6 cellular contexts compared by ENCODE assay signal in genomic region chr7:136057509-136057908, GRCh38.
"Had no signal": no experiment of that assay in that cellular context is flagged by ENCODE, and none has a peak within 500 bp of the region (broad histone marks: within the 10 kb centered on the region; RNA-seq: fewer than 3 reads in every experiment).

No MANE protein-coding gene starts in this region.

- H3K27ac ChIP-seq: HL-60 had no signal

- H3K4me3 Mint-ChIP-seq: IgD-negative memory B cell had no signal

- FAIRE-seq: HepG2, HTR-8/SVneo had no signal

- H3K9me3 Mint-ChIP-seq: IgD-negative memory B cell had no signal

- ATAC-seq: HepG2 had no signal

- H3K27me3 Mint-ChIP-seq: IgD-negative memory B cell had no signal

- DNase-seq: IMR-90, KBM-7 had no signal

- H3K27ac Mint-ChIP-seq: IgD-negative memory B cell had no signal
